ENCODE assay signal across 1 cellular context in the genomic region with DNA sequence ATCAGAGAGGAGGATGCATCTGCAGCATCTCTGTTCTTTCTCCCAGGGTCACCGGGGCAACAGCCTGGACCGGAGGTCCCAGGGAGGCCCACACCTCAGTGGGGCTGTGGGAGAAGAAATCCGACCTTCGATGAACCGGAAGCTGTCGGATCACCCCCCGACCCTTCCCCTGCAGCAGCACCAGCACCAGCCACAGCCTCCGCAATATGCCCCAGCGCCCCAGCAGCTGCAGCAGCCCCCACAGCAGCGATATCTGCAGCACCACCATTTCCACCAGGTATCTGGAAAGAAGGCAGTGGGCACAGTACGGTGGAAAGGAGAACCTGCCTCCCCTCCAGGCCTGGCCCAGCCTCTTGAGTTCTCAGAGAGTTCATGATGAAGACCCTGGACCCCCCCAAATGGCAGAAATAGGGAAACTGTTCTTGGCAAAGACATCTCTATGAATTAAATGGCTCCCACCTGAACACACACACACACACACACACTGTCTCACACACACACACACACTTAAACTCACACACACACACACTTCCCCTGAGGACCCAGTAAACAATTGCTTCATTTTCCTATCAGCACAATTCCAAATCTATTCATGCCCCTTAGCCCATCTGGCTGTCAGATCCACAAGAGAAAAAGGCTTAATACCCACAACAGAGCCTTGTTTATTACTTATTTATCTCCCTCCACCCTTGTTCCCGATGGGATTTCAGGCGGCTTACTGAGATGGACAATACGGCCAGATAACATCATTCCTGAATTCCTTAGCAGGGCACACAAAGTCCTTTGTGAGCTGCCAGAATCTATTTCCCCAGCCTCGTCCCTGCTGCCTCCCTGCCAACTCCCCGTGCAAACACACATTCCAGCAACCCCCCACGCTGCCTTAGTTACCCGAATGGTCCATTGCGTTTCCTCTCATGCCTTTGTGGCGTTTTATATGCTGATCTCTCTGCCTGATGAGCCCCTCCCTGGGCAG.
TF ChIP-seq lines count a peak whose summit lies in the region.

No MANE protein-coding gene starts in this region.

TF ChIP-seq in GM23338, 12 proteins besides CTCF, POLR2A, EP300 and RAD21 (continued from another document):
- no peak for TF ChIP-seq CREB1 (CRISPR knock-in tag; IDR thresholded peaks at IDR 0.05; ENCODE audit: low read depth)
- TF ChIP-seq ZNF462 (CRISPR knock-in tag; IDR thresholded peaks at IDR 0.05), result no peak
